20 cellular contexts compared by ENCODE assay signal in genomic region chr11:42951266-42951665, GRCh38.
"Had no signal": no experiment of that assay in that cellular context is flagged by ENCODE, and none has a peak within 500 bp of the region (broad histone marks: within the 10 kb centered on the region; RNA-seq: fewer than 3 reads in every experiment).

No MANE protein-coding gene starts in this region.

- H3K27me3 ChIP-seq: gastrocnemius medialis, suprapubic skin, upper lobe of left lung had no signal

- H3K4me3 Mint-ChIP-seq: activated CD4-positive, alpha-beta T cell treated with anti-CD3 and anti-CD28 coated beads, Interleukin-2, amount 10 ng/mL, durations not matched to agents 7 days and 5 days; activated naive CD8-positive, alpha-beta T cell treated with anti-CD3 and anti-CD28 coated beads, Interleukin-2, amount 10 ng/mL, durations not matched to agents 7 days and 5 days; effector memory CD8-positive, alpha-beta T cell; natural killer cell treated with Interleukin-12 subunit alpha and Interleukin-12 subunit beta and Interleukin-15 and Interleukin-18, amount 100 ng/mL, for 72 hours had no signal

- H3K4me1 Mint-ChIP-seq: activated CD4-positive, alpha-beta T cell treated with anti-CD3 and anti-CD28 coated beads, Interleukin-2, amount 10 ng/mL, durations not matched to agents 7 days and 5 days; activated naive CD8-positive, alpha-beta T cell treated with anti-CD3 and anti-CD28 coated beads, Interleukin-2, amount 10 ng/mL, durations not matched to agents 7 days and 5 days had no signal

- DNase-seq: activated CD4-positive, alpha-beta T cell treated with anti-CD3 and anti-CD28 coated beads, Interleukin-2, amount 10 ng/mL, durations not matched to agents 7 days and 5 days; activated CD4-positive, CD25-positive, alpha-beta regulatory T cell; activated CD8-positive, alpha-beta memory T cell treated with anti-CD3 and anti-CD28 coated beads for 24 hours; activated naive CD4-positive, alpha-beta T cell; activated naive CD8-positive, alpha-beta T cell treated with anti-CD3 and anti-CD28 coated beads, Interleukin-2, amount 10 ng/mL, durations not matched to agents 7 days and 5 days; anterior cingulate cortex; dermis blood vessel endothelial cell; effector memory CD8-positive, alpha-beta T cell; erythroblast; gastrocnemius medialis; left ventricle myocardium inferior; mesendoderm; stimulated activated CD4-positive, alpha-beta T cell treated with anti-CD3 and anti-CD28 coated beads, Interleukin-4, amount 100 ng/mL, for 24 hours; stimulated activated naive CD4-positive, alpha-beta T cell treated with Interleukin-2 at 50 U/mL for 16 hours; T-helper 2 cell; upper lobe of left lung had no signal

- H3K27me3 Mint-ChIP-seq: activated CD4-positive, alpha-beta T cell treated with anti-CD3 and anti-CD28 coated beads, Interleukin-2, amount 10 ng/mL, durations not matched to agents 7 days and 5 days; activated naive CD8-positive, alpha-beta T cell treated with anti-CD3 and anti-CD28 coated beads, Interleukin-2, amount 10 ng/mL, durations not matched to agents 7 days and 5 days; effector memory CD8-positive, alpha-beta T cell; natural killer cell treated with Interleukin-12 subunit alpha and Interleukin-12 subunit beta and Interleukin-15 and Interleukin-18, amount 100 ng/mL, for 72 hours had no signal

- H3K4me3 ChIP-seq: gastrocnemius medialis, left ventricle myocardium inferior, skin epidermis, suprapubic skin, upper lobe of left lung had no signal

- H3K27ac ChIP-seq: gastrocnemius medialis, left ventricle myocardium inferior, skin epidermis, suprapubic skin, upper lobe of left lung had no signal

- H3K9me3 ChIP-seq: gastrocnemius medialis, left ventricle myocardium inferior, suprapubic skin, upper lobe of left lung had no signal

- H3K4me1 ChIP-seq: gastrocnemius medialis, left ventricle myocardium inferior, suprapubic skin, upper lobe of left lung had no signal

- ATAC-seq: effector memory CD8-positive, alpha-beta T cell; gastrocnemius medialis; natural killer cell treated with Interleukin-12 subunit alpha and Interleukin-12 subunit beta and Interleukin-15 and Interleukin-18, amount 100 ng/mL, for 72 hours had no signal

- H3K36me3 Mint-ChIP-seq: activated naive CD8-positive, alpha-beta T cell treated with anti-CD3 and anti-CD28 coated beads, Interleukin-2, amount 10 ng/mL, durations not matched to agents 7 days and 5 days; natural killer cell treated with Interleukin-12 subunit alpha and Interleukin-12 subunit beta and Interleukin-15 and Interleukin-18, amount 100 ng/mL, for 72 hours had no signal

- FAIRE-seq: keratinocyte had no signal

- H3K36me3 ChIP-seq: gastrocnemius medialis, left ventricle myocardium inferior, suprapubic skin, upper lobe of left lung had no signal

- H3K27ac Mint-ChIP-seq: activated CD4-positive, alpha-beta T cell treated with anti-CD3 and anti-CD28 coated beads, Interleukin-2, amount 10 ng/mL, durations not matched to agents 7 days and 5 days; activated naive CD8-positive, alpha-beta T cell treated with anti-CD3 and anti-CD28 coated beads, Interleukin-2, amount 10 ng/mL, durations not matched to agents 7 days and 5 days; effector memory CD8-positive, alpha-beta T cell; natural killer cell treated with Interleukin-12 subunit alpha and Interleukin-12 subunit beta and Interleukin-15 and Interleukin-18, amount 100 ng/mL, for 72 hours had no signal
